1 cellular context compared by ENCODE assay signal in the genomic region with DNA sequence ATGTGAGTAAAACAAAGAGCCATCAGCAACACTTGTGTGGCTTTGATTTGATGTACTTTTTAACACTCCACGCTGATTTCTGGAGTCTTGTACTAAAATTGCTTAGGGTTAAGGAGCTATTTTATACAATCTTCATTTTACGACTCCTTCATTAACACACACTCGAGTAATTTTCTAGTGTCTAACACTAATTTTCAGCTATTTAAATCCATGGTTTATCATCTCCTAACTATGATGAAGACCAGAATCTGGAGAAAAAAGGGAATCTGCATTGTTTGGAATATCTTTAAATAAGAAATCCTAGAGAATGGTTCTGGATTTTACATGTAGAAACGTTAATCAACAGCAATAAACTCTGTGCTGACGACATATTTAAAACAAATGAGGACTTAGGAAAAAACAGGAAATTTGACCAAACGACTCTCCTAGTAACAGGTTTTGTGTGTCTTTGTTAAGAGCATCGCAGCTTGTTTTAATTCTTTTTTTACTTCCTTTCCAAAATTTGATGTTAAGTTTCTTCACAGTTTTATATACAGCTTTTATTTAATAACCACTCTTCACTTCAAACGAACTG.
TF ChIP-seq lines count a peak whose summit lies in the region.

No MANE protein-coding gene starts in this region.

TF ChIP-seq in liver, 16 proteins besides CTCF, POLR2A, EP300 and RAD21 (continued from another document):
- TF ChIP-seq, protein P1, sequence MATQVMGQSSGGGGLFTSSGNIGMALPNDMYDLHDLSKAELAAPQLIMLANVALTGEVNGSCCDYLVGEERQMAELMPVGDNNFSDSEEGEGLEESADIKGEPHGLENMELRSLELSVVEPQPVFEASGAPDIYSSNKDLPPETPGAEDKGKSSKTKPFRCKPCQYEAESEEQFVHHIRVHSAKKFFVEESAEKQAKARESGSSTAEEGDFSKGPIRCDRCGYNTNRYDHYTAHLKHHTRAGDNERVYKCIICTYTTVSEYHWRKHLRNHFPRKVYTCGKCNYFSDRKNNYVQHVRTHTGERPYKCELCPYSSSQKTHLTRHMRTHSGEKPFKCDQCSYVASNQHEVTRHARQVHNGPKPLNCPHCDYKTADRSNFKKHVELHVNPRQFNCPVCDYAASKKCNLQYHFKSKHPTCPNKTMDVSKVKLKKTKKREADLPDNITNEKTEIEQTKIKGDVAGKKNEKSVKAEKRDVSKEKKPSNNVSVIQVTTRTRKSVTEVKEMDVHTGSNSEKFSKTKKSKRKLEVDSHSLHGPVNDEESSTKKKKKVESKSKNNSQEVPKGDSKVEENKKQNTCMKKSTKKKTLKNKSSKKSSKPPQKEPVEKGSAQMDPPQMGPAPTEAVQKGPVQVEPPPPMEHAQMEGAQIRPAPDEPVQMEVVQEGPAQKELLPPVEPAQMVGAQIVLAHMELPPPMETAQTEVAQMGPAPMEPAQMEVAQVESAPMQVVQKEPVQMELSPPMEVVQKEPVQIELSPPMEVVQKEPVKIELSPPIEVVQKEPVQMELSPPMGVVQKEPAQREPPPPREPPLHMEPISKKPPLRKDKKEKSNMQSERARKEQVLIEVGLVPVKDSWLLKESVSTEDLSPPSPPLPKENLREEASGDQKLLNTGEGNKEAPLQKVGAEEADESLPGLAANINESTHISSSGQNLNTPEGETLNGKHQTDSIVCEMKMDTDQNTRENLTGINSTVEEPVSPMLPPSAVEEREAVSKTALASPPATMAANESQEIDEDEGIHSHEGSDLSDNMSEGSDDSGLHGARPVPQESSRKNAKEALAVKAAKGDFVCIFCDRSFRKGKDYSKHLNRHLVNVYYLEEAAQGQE (IDR thresholded peaks at IDR 0.05): no peak
